Comparison of ENCODE assay signal across 22 cellular contexts in the genomic region with DNA sequence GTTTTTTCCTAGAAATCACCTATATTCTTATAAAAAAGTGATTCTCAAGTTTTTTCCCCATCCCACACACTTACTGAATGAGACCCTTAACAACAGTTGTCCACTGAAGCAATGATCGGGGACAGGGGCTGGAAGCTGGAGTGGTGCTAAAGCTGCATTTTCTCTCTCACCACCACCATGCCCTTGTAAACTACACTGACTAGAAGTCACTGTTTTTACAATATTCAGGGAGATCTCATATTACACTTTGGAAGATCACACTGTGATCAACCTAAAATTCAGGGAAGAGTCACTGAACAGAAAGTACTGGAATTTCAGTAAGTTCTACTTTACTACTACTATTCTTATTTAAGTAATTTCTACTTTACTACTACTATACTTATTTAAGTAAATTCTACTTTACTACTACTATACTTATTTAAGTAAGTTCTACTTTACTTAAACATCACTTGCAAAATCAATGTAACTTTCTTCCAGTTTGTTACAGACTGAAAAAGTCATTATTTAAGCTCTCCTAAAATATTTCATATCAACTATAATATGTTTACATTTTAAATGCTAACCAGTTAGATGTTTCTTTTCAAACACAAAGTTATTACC.
A peak's percentile ranks its signal among the peaks of the same experiment; 100 is the strongest.
DNase-seq lines count a peak whose midpoint lies in the region; ATAC-seq, FAIRE-seq and TF ChIP-seq lines count a peak whose summit lies in the region.
"Had no signal": no experiment of that assay in that cellular context is flagged by ENCODE, and none has a peak within 500 bp of the region (broad histone marks: within the 10 kb centered on the region; RNA-seq: fewer than 3 reads in every experiment).

No MANE protein-coding gene starts in this region.

- H3K27me3 Mint-ChIP-seq in GM23338 (ENCODE audit: insufficient read depth, low read depth, poor library complexity) (no peaks in the 10 kb centered on the region), mesothelial cell of epicardium (ENCODE audit: low read depth) (no peaks in the 10 kb centered on the region)
- no peaks in the 10 kb centered on the region for H3K27me3 Mint-ChIP-seq in stimulated activated naive CD8-positive, alpha-beta T cell treated with anti-CD3 and anti-CD28 coated beads, Interleukin-15, amount 100 ng/mL, for 72 hours

- H3K79me2 ChIP-seq in GM23338 (replicated peaks; ENCODE audit: insufficient read depth) = no peaks in the 10 kb centered on the region

- no peak overlapping the region for H2AFZ ChIP-seq in GM23338
- H2AFZ ChIP-seq: GM23248 had no signal

- DNase-seq in GM23338 (ENCODE audit: low spot score) (no peak), RCC 7860 (ENCODE audit: low spot score) (no peak), skeletal muscle cell (ENCODE audit: low read depth) (peak; percentile 1), mesothelial cell of epicardium (ENCODE audit: low spot score in 2 of 2, unreplicated experiment in 2 of 2) (no peak)
- DNase-seq in stimulated activated naive CD8-positive, alpha-beta T cell treated with anti-CD3 and anti-CD28 coated beads, Interleukin-15, amount 100 ng/mL, for 72 hours = no peak
- DNase-seq: BE2C, DMS79, GM23248, HCEC 1CT, Karpas-422, MV-4-11, NCI-H1694, NCI-H2081, NCI-H2171, NCI-H345, NCI-H524 treated with DMSO at 0.1 percent for 48 hours, OCI-M1, RPMI8226, SHP77 had no signal

- H4K20me1 ChIP-seq in GM23338 (replicated peaks; ENCODE audit: insufficient read depth) = no peaks in the 10 kb centered on the region

- no peak overlapping the region for H3K4me3 ChIP-seq in GM23338
- H3K4me3 ChIP-seq in skeletal muscle cell (ENCODE audit: low read depth, low read length) = no peak overlapping the region
- H3K4me3 ChIP-seq: A549, GM23248 had no signal

- no peak overlapping the region for H3K27ac ChIP-seq in GM23338 (ENCODE audit: low read depth)
- H3K27ac ChIP-seq: A549, GM23248 had no signal

- FAIRE-seq in RCC 7860 (lab: Jason Lieb, UNC) = peak; percentile 42
- FAIRE-seq in colon (lab: Jason Lieb, UNC) = peak; percentile 82
- FAIRE-seq: A549 had no signal

- H3K4me1 Mint-ChIP-seq in GM23338 (peaks cover 2% of the 10 kb centered on the region; the same call in 1 of the 3 replicates), mesothelial cell of epicardium (peaks cover 4% of the 10 kb centered on the region)
- H3K4me1 Mint-ChIP-seq in stimulated activated naive CD8-positive, alpha-beta T cell treated with anti-CD3 and anti-CD28 coated beads, Interleukin-15, amount 100 ng/mL, for 72 hours = no peaks in the 10 kb centered on the region

- no peak for TF ChIP-seq CTCF in GM23338 (conservative IDR thresholded peaks at IDR 0.05; ENCODE audit: low read depth in 2 of 2)
- TF ChIP-seq CTCF in mesothelial cell of epicardium (IDR thresholded peaks at IDR 0.05; ENCODE audit: unreplicated experiment) = no peak

- no peaks in the 10 kb centered on the region for H3K4me1 ChIP-seq in GM23338 (ENCODE audit: insufficient read depth)
- H3K4me1 ChIP-seq: A549, BE2C had no signal

- H3K9me3 Mint-ChIP-seq in GM23338 = peaks cover 8% of the 10 kb centered on the region
- no peaks in the 10 kb centered on the region for H3K9me3 Mint-ChIP-seq in stimulated activated naive CD8-positive, alpha-beta T cell treated with anti-CD3 and anti-CD28 coated beads, Interleukin-15, amount 100 ng/mL, for 72 hours
- peaks cover 3% of the 10 kb centered on the region for H3K9me3 Mint-ChIP-seq in mesothelial cell of epicardium

- 0 out of 2 replicates have a peak, but pooled peaks cover 3% of the 10 kb centered on the region for H3K36me3 ChIP-seq in GM23338 (ENCODE audit: insufficient read depth)
- H3K36me3 ChIP-seq: BE2C had no signal

- no peak overlapping the region for H3K4me2 ChIP-seq in GM23338
- H3K4me2 ChIP-seq: A549 had no signal

- peak overlapping the region; percentile 57 for H3K27ac Mint-ChIP-seq in GM23338
- H3K27ac Mint-ChIP-seq in stimulated activated naive CD8-positive, alpha-beta T cell treated with anti-CD3 and anti-CD28 coated beads, Interleukin-15, amount 100 ng/mL, for 72 hours = no peak overlapping the region
- no peak overlapping the region for H3K27ac Mint-ChIP-seq in mesothelial cell of epicardium

- H3K9me2 ChIP-seq in GM23338 (ENCODE audit: insufficient read depth) = no peaks in the 10 kb centered on the region

- ATAC-seq in GM23338 = no peak
- ATAC-seq in stimulated activated naive CD8-positive, alpha-beta T cell treated with anti-CD3 and anti-CD28 coated beads, Interleukin-15, amount 100 ng/mL, for 72 hours = no peak
- no peak for ATAC-seq in GM18873 (IDR thresholded peaks at IDR 0.05; ENCODE audit: low FRiP score, unreplicated experiment)
- ATAC-seq: A549 had no signal

- no peaks in the 10 kb centered on the region for H3K27me3 ChIP-seq in GM23338 (ENCODE audit: insufficient read depth)
- H3K27me3 ChIP-seq: BE2C had no signal

- H3K4me3 Mint-ChIP-seq in GM23338 (no peak overlapping the region), mesothelial cell of epicardium (no peak overlapping the region)
- H3K4me3 Mint-ChIP-seq in stimulated activated naive CD8-positive, alpha-beta T cell treated with anti-CD3 and anti-CD28 coated beads, Interleukin-15, amount 100 ng/mL, for 72 hours = no peak overlapping the region

- no peaks in the 10 kb centered on the region for H3F3A ChIP-seq in GM23338 (replicated peaks; ENCODE audit: low read depth)

- H3K36me3 Mint-ChIP-seq in GM23338 (ENCODE audit: low read depth) = peaks cover 23% of the 10 kb centered on the region
- peaks cover 9% of the 10 kb centered on the region for H3K36me3 Mint-ChIP-seq in mesothelial cell of epicardium

TF ChIP-seq in GM23338, 12 proteins besides CTCF, POLR2A, EP300 and RAD21 (continues in another document):
- TF ChIP-seq ZNF331 (CRISPR knock-in tag; IDR thresholded peaks at IDR 0.05; ENCODE audit: low read depth) (no peak), CREB1 (CRISPR knock-in tag; IDR thresholded peaks at IDR 0.05; ENCODE audit: low read depth) (no peak), JUNB (IDR thresholded peaks at IDR 0.05; ENCODE audit: unreplicated experiment) (no peak), EZH2phosphoT487 (IDR thresholded peaks at IDR 0.05; ENCODE audit: unreplicated experiment) (no peak), NANOG (IDR thresholded peaks at IDR 0.05; ENCODE audit: borderline replicate concordance) (no peak), EZH2 (IDR thresholded peaks at IDR 0.05; ENCODE audit: low read depth, unreplicated experiment) (no peak), STAT1 (IDR thresholded peaks at IDR 0.05; ENCODE audit: unreplicated experiment) (no peak), POLR2AphosphoS5 (IDR thresholded peaks at IDR 0.05; ENCODE audit: low read depth) (no peak)
- TF ChIP-seq, protein P1, sequence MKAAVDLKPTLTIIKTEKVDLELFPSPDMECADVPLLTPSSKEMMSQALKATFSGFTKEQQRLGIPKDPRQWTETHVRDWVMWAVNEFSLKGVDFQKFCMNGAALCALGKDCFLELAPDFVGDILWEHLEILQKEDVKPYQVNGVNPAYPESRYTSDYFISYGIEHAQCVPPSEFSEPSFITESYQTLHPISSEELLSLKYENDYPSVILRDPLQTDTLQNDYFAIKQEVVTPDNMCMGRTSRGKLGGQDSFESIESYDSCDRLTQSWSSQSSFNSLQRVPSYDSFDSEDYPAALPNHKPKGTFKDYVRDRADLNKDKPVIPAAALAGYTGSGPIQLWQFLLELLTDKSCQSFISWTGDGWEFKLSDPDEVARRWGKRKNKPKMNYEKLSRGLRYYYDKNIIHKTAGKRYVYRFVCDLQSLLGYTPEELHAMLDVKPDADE (IDR thresholded peaks at IDR 0.05) = no peak
- TF ChIP-seq, protein P2, sequence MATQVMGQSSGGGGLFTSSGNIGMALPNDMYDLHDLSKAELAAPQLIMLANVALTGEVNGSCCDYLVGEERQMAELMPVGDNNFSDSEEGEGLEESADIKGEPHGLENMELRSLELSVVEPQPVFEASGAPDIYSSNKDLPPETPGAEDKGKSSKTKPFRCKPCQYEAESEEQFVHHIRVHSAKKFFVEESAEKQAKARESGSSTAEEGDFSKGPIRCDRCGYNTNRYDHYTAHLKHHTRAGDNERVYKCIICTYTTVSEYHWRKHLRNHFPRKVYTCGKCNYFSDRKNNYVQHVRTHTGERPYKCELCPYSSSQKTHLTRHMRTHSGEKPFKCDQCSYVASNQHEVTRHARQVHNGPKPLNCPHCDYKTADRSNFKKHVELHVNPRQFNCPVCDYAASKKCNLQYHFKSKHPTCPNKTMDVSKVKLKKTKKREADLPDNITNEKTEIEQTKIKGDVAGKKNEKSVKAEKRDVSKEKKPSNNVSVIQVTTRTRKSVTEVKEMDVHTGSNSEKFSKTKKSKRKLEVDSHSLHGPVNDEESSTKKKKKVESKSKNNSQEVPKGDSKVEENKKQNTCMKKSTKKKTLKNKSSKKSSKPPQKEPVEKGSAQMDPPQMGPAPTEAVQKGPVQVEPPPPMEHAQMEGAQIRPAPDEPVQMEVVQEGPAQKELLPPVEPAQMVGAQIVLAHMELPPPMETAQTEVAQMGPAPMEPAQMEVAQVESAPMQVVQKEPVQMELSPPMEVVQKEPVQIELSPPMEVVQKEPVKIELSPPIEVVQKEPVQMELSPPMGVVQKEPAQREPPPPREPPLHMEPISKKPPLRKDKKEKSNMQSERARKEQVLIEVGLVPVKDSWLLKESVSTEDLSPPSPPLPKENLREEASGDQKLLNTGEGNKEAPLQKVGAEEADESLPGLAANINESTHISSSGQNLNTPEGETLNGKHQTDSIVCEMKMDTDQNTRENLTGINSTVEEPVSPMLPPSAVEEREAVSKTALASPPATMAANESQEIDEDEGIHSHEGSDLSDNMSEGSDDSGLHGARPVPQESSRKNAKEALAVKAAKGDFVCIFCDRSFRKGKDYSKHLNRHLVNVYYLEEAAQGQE (IDR thresholded peaks at IDR 0.05; ENCODE audit: unreplicated experiment) = no peak
